ENCODE assay signal across 1 cellular context in the genomic region with DNA sequence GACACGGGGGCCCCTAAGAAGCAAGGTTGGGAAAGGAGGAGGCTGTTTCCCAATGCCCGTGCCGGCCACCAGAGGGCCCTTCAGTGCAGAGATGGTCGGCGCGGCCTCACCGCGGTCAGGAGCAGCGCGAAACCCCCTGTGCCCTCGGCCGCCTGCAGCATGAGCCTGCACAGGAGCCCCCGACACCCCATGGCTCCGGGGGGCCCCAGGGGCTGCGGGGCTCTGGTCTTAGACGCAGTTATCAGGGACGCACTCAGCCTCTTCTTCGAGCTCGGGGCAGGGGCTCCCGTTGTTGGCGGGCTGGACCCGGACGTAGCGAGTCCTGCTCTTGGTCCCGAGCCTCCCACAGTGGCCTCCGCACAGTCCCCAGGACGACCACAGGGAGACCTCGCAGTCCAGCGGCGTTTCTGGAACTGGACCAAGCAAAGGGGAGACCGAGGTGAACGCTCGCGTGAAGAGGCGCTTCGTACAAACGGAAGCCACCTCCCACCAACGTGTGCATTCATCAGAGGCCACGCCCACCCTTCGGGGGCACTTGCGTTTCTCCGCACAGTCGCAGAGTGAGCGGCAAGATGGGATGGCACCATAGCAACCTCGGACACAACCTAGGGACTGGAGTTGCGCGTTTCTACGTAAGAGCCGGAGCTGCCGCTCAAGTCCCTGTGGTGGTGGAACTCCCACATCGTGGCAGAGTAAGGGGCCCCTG.
TF ChIP-seq lines count a peak whose summit lies in the region.

No MANE protein-coding gene starts in this region.

TF ChIP-seq in HepG2, 621 proteins besides CTCF, POLR2A, EP300 and RAD21 (continued from another document and continues in another):
- TF ChIP-seq, protein P1, sequence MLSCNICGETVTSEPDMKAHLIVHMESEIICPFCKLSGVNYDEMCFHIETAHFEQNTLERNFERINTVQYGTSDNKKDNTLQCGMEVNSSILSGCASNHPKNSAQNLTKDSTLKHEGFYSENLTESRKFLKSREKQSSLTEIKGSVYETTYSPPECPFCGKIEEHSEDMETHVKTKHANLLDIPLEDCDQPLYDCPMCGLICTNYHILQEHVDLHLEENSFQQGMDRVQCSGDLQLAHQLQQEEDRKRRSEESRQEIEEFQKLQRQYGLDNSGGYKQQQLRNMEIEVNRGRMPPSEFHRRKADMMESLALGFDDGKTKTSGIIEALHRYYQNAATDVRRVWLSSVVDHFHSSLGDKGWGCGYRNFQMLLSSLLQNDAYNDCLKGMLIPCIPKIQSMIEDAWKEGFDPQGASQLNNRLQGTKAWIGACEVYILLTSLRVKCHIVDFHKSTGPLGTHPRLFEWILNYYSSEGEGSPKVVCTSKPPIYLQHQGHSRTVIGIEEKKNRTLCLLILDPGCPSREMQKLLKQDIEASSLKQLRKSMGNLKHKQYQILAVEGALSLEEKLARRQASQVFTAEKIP (CRISPR knock-in tag; IDR thresholded peaks at IDR 0.05; ENCODE audit: borderline replicate concordance) = no peak
- TF ChIP-seq FOXA3 (CRISPR knock-in tag; IDR thresholded peaks at IDR 0.05) = no peak
- 0 out of 2 replicates have a peak, but pooled peaks have one; percentile 30 for TF ChIP-seq ZNF274 (CRISPR knock-in tag; IDR thresholded peaks at IDR 0.05)
- TF ChIP-seq, protein P2, sequence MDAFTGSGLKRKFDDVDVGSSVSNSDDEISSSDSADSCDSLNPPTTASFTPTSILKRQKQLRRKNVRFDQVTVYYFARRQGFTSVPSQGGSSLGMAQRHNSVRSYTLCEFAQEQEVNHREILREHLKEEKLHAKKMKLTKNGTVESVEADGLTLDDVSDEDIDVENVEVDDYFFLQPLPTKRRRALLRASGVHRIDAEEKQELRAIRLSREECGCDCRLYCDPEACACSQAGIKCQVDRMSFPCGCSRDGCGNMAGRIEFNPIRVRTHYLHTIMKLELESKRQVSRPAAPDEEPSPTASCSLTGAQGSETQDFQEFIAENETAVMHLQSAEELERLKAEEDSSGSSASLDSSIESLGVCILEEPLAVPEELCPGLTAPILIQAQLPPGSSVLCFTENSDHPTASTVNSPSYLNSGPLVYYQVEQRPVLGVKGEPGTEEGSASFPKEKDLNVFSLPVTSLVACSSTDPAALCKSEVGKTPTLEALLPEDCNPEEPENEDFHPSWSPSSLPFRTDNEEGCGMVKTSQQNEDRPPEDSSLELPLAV (CRISPR knock-in tag; conservative IDR thresholded peaks at IDR 0.05; ENCODE audit: low read depth) = no peak
- TF ChIP-seq, protein P3, sequence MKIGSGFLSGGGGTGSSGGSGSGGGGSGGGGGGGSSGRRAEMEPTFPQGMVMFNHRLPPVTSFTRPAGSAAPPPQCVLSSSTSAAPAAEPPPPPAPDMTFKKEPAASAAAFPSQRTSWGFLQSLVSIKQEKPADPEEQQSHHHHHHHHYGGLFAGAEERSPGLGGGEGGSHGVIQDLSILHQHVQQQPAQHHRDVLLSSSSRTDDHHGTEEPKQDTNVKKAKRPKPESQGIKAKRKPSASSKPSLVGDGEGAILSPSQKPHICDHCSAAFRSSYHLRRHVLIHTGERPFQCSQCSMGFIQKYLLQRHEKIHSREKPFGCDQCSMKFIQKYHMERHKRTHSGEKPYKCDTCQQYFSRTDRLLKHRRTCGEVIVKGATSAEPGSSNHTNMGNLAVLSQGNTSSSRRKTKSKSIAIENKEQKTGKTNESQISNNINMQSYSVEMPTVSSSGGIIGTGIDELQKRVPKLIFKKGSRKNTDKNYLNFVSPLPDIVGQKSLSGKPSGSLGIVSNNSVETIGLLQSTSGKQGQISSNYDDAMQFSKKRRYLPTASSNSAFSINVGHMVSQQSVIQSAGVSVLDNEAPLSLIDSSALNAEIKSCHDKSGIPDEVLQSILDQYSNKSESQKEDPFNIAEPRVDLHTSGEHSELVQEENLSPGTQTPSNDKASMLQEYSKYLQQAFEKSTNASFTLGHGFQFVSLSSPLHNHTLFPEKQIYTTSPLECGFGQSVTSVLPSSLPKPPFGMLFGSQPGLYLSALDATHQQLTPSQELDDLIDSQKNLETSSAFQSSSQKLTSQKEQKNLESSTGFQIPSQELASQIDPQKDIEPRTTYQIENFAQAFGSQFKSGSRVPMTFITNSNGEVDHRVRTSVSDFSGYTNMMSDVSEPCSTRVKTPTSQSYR (CRISPR knock-in tag; IDR thresholded peaks at IDR 0.05; ENCODE audit: borderline replicate concordance) = no peak
- TF ChIP-seq, protein P4, sequence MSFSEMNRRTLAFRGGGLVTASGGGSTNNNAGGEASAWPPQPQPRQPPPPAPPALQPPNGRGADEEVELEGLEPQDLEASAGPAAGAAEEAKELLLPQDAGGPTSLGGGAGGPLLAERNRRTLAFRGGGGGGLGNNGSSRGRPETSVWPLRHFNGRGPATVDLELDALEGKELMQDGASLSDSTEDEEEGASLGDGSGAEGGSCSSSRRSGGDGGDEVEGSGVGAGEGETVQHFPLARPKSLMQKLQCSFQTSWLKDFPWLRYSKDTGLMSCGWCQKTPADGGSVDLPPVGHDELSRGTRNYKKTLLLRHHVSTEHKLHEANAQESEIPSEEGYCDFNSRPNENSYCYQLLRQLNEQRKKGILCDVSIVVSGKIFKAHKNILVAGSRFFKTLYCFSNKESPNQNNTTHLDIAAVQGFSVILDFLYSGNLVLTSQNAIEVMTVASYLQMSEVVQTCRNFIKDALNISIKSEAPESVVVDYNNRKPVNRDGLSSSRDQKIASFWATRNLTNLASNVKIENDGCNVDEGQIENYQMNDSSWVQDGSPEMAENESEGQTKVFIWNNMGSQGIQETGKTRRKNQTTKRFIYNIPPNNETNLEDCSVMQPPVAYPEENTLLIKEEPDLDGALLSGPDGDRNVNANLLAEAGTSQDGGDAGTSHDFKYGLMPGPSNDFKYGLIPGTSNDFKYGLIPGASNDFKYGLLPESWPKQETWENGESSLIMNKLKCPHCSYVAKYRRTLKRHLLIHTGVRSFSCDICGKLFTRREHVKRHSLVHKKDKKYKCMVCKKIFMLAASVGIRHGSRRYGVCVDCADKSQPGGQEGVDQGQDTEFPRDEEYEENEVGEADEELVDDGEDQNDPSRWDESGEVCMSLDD (CRISPR knock-in tag; IDR thresholded peaks at IDR 0.05; ENCODE audit: borderline replicate concordance) = no peak
- no peak for TF ChIP-seq GPN1 (CRISPR knock-in tag; IDR thresholded peaks at IDR 0.05; ENCODE audit: borderline replicate concordance)
- TF ChIP-seq, protein P5, sequence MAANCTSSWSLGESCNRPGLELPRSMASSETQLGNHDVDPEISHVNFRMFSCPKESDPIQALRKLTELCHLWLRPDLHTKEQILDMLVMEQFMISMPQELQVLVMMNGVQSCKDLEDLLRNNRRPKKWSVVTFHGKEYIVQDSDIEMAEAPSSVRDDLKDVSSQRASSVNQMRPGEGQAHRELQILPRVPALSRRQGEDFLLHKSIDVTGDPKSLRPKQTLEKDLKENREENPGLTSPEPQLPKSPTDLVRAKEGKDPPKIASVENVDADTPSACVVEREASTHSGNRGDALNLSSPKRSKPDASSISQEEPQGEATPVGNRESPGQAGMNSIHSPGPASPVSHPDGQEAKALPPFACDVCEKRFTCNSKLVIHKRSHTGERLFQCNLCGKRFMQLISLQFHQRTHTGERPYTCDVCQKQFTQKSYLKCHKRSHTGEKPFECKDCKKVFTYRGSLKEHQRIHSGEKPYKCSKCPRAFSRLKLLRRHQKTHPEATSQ (CRISPR knock-in tag; IDR thresholded peaks at IDR 0.05; ENCODE audit: borderline replicate concordance) = 0 out of 2 replicates have a peak, but pooled peaks have one; percentile 39
- TF ChIP-seq ZNF160 (CRISPR knock-in tag; IDR thresholded peaks at IDR 0.05) = no peak
- TF ChIP-seq HNRNPH1 (optimal IDR thresholded peaks at IDR 0.05; ENCODE audit: low read depth, low read length) = no peak
- TF ChIP-seq, protein P6, sequence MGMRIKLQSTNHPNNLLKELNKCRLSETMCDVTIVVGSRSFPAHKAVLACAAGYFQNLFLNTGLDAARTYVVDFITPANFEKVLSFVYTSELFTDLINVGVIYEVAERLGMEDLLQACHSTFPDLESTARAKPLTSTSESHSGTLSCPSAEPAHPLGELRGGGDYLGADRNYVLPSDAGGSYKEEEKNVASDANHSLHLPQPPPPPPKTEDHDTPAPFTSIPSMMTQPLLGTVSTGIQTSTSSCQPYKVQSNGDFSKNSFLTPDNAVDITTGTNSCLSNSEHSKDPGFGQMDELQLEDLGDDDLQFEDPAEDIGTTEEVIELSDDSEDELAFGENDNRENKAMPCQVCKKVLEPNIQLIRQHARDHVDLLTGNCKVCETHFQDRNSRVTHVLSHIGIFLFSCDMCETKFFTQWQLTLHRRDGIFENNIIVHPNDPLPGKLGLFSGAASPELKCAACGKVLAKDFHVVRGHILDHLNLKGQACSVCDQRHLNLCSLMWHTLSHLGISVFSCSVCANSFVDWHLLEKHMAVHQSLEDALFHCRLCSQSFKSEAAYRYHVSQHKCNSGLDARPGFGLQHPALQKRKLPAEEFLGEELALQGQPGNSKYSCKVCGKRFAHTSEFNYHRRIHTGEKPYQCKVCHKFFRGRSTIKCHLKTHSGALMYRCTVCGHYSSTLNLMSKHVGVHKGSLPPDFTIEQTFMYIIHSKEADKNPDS (CRISPR knock-in tag; IDR thresholded peaks at IDR 0.05) = no peak
- no peak for TF ChIP-seq FOXA1 (IDR thresholded peaks at IDR 0.05)
- TF ChIP-seq FOXA1 (CRISPR knock-in tag; IDR thresholded peaks at IDR 0.05) = no peak
- TF ChIP-seq, protein P7, sequence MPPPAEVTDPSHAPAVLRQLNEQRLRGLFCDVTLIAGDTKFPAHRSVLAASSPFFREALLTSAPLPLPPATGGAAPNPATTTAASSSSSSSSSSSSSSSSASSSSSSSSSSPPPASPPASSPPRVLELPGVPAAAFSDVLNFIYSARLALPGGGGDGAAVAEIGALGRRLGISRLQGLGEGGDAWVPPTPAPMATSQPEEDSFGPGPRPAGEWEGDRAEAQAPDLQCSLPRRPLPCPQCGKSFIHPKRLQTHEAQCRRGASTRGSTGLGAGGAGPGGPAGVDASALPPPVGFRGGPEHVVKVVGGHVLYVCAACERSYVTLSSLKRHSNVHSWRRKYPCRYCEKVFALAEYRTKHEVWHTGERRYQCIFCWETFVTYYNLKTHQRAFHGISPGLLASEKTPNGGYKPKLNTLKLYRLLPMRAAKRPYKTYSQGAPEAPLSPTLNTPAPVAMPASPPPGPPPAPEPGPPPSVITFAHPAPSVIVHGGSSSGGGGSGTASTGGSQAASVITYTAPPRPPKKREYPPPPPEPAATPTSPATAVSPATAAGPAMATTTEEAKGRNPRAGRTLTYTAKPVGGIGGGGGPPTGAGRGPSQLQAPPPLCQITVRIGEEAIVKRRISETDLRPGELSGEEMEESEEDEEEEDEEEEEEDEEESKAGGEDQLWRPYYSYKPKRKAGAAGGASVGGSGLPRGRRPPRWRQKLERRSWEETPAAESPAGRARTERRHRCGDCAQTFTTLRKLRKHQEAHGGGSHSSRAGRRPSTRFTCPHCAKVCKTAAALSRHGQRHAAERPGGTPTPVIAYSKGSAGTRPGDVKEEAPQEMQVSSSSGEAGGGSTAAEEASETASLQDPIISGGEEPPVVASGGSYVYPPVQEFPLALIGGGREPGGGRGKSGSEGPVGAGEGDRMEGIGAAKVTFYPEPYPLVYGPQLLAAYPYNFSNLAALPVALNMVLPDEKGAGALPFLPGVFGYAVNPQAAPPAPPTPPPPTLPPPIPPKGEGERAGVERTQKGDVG (CRISPR knock-in tag; IDR thresholded peaks at IDR 0.05; ENCODE audit: borderline replicate concordance) = 0 out of 2 replicates have a peak, but pooled peaks have one; percentile 46
- no peak for TF ChIP-seq KDM1A (CRISPR knock-in tag; IDR thresholded peaks at IDR 0.05)
- TF ChIP-seq ZNF577 (CRISPR knock-in tag; IDR thresholded peaks at IDR 0.05; ENCODE audit: borderline replicate concordance, low read depth) = no peak
- no peak for TF ChIP-seq MTF1 (CRISPR knock-in tag; IDR thresholded peaks at IDR 0.05)
- TF ChIP-seq TRIM24 (CRISPR knock-in tag; IDR thresholded peaks at IDR 0.05) = no peak
- TF ChIP-seq SPEN (CRISPR knock-in tag; IDR thresholded peaks at IDR 0.05; ENCODE audit: low read depth) = 0 out of 2 replicates have a peak, but pooled peaks have one; percentile 21
- no peak for TF ChIP-seq KLF16 (CRISPR knock-in tag; IDR thresholded peaks at IDR 0.05)
- peak; percentile 29 for TF ChIP-seq YY1 (IDR thresholded peaks at IDR 0.05; ENCODE audit: insufficient read depth, insufficient replicate concordance, low read depth, low read length)
- TF ChIP-seq, protein P8, sequence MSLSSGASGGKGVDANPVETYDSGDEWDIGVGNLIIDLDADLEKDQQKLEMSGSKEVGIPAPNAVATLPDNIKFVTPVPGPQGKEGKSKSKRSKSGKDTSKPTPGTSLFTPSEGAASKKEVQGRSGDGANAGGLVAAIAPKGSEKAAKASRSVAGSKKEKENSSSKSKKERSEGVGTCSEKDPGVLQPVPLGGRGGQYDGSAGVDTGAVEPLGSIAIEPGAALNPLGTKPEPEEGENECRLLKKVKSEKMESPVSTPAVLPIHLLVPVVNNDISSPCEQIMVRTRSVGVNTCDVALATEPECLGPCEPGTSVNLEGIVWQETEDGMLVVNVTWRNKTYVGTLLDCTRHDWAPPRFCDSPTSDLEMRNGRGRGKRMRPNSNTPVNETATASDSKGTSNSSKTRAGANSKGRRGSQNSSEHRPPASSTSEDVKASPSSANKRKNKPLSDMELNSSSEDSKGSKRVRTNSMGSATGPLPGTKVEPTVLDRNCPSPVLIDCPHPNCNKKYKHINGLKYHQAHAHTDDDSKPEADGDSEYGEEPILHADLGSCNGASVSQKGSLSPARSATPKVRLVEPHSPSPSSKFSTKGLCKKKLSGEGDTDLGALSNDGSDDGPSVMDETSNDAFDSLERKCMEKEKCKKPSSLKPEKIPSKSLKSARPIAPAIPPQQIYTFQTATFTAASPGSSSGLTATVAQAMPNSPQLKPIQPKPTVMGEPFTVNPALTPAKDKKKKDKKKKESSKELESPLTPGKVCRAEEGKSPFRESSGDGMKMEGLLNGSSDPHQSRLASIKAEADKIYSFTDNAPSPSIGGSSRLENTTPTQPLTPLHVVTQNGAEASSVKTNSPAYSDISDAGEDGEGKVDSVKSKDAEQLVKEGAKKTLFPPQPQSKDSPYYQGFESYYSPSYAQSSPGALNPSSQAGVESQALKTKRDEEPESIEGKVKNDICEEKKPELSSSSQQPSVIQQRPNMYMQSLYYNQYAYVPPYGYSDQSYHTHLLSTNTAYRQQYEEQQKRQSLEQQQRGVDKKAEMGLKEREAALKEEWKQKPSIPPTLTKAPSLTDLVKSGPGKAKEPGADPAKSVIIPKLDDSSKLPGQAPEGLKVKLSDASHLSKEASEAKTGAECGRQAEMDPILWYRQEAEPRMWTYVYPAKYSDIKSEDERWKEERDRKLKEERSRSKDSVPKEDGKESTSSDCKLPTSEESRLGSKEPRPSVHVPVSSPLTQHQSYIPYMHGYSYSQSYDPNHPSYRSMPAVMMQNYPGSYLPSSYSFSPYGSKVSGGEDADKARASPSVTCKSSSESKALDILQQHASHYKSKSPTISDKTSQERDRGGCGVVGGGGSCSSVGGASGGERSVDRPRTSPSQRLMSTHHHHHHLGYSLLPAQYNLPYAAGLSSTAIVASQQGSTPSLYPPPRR (CRISPR knock-in tag; IDR thresholded peaks at IDR 0.05; ENCODE audit: borderline replicate concordance) = no peak
- no peak for TF ChIP-seq ARID2 (CRISPR knock-in tag; IDR thresholded peaks at IDR 0.05; ENCODE audit: borderline replicate concordance)
- TF ChIP-seq, protein P9, sequence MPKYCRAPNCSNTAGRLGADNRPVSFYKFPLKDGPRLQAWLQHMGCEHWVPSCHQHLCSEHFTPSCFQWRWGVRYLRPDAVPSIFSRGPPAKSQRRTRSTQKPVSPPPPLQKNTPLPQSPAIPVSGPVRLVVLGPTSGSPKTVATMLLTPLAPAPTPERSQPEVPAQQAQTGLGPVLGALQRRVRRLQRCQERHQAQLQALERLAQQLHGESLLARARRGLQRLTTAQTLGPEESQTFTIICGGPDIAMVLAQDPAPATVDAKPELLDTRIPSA (CRISPR knock-in tag; IDR thresholded peaks at IDR 0.05; ENCODE audit: borderline replicate concordance) = no peak
- no peak for TF ChIP-seq ZNF780A (CRISPR knock-in tag; IDR thresholded peaks at IDR 0.05)
- TF ChIP-seq ZBTB21 (CRISPR knock-in tag; IDR thresholded peaks at IDR 0.05) = no peak
- TF ChIP-seq JUND (CRISPR knock-in tag; IDR thresholded peaks at IDR 0.05) = no peak
- no peak for TF ChIP-seq IRF2 (CRISPR knock-in tag; IDR thresholded peaks at IDR 0.05)
- no peak for TF ChIP-seq ZNF510 (CRISPR knock-in tag; IDR thresholded peaks at IDR 0.05; ENCODE audit: low read depth)
- TF ChIP-seq ZNF552 (CRISPR knock-in tag; IDR thresholded peaks at IDR 0.05; ENCODE audit: borderline replicate concordance) = no peak
